In the genomic region with DNA sequence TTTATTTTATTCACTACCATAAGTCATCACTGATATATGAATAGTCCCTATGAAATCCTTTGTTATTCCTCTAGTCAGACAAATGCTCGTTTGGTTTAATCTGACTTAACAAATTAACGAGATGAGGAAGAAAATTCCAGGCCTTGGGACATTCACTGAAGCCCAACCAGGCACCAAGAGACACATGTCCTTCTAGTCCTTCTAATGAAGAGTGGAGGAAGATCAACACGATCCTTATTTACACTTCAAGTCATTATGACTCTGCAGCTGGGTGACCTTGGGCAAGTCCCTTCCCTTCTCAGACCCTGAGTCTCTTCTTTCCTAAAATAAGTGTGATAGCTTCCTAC, we compare ENCODE assay signal across 13 cellular contexts.
A peak's percentile ranks its signal among the peaks of the same experiment; 100 is the strongest.
DNase-seq lines count a peak whose midpoint lies in the region; ATAC-seq and TF ChIP-seq lines count a peak whose summit lies in the region.
"Had no signal": no experiment of that assay in that cellular context is flagged by ENCODE, and none has a peak within 500 bp of the region (broad histone marks: within the 10 kb centered on the region; RNA-seq: fewer than 3 reads in every experiment).

No MANE protein-coding gene starts in this region.

- no peak overlapping the region for H3K4ac ChIP-seq in neuronal stem cell (ENCODE audit: low read length)

- no peak overlapping the region for H4K8ac ChIP-seq in neuronal stem cell (ENCODE audit: low read depth, low read length)

- TF ChIP-seq POLR2A in vagina (IDR thresholded peaks at IDR 0.05): no peak

- no CpG with 5 or more reads among the region's 3 CpGs for WGBS in neuronal stem cell (ENCODE audit: extremely low coverage in 2 of 2, insufficient read length in 2 of 2, insufficient replicate concordance in 1 of 2), 2 donors

- H3K79me1 ChIP-seq in neuronal stem cell (ENCODE audit: low read depth, low read length): no peaks in the 10 kb centered on the region

- H3K9me3 ChIP-seq in right atrium auricular region (no peaks in the 10 kb centered on the region), neuronal stem cell (replicated peaks in 1 of 2; ENCODE audit: control insufficient read depth in 2 of 2, insufficient read depth in 1 of 2, low read depth in 1 of 2, low read length in 2 of 2) (no peaks in the 10 kb centered on the region), vagina (no peaks in the 10 kb centered on the region)

- H3K36me3 ChIP-seq in right atrium auricular region (no peaks in the 10 kb centered on the region), neuronal stem cell (replicated peaks in 1 of 2; ENCODE audit: control insufficient read depth in 2 of 2, insufficient read depth in 2 of 2, low read length in 2 of 2) (no peaks in the 10 kb centered on the region), vagina (no peaks in the 10 kb centered on the region)

- no peak overlapping the region for H2BK12ac ChIP-seq in neuronal stem cell (ENCODE audit: low read length)

- H3K4me1 ChIP-seq in right atrium auricular region: peaks cover 0 to 75% of the 10 kb centered on the region in 2 donors
- peaks cover 7 to 11% of the 10 kb centered on the region in 2 donors for H3K4me1 ChIP-seq in neuronal stem cell (ENCODE audit: control insufficient read depth in 2 of 2, insufficient read depth in 1 of 2, low read depth in 1 of 2, low read length in 2 of 2)
- H3K4me1 ChIP-seq in vagina: peaks cover 76% of the 10 kb centered on the region

- peak overlapping the region; percentile 64 for H3K27ac Mint-ChIP-seq in endothelial cell (ENCODE audit: unreplicated experiment)
- H3K27ac Mint-ChIP-seq: activated naive CD8-positive, alpha-beta T cell treated with anti-CD3 and anti-CD28 coated beads for 36 hours had no signal

- no peak for ATAC-seq in HG02798 (IDR thresholded peaks at IDR 0.05; ENCODE audit: poor library complexity, unreplicated experiment)

- no peak overlapping the region for H3K4me3 ChIP-seq in right atrium auricular region
- H3K4me3 ChIP-seq in neuronal stem cell (ENCODE audit: low read length in 2 of 2): no peak overlapping the region
- no peak overlapping the region for H3K4me3 ChIP-seq in vagina

- peaks cover 48% of the 10 kb centered on the region for H3K4me1 Mint-ChIP-seq in endothelial cell (ENCODE audit: unreplicated experiment)
- H3K4me1 Mint-ChIP-seq: activated naive CD8-positive, alpha-beta T cell treated with anti-CD3 and anti-CD28 coated beads for 36 hours had no signal

- no peaks in the 10 kb centered on the region for H3K27me3 ChIP-seq in right atrium auricular region
- peaks cover 0 to 12% (median 0%) of the 10 kb centered on the region in 3 experiments for H3K27me3 ChIP-seq in neuronal stem cell (ENCODE audit: control insufficient read depth in 3 of 3, insufficient read depth in 3 of 3, low read depth in 1 of 3, low read length in 3 of 3)
- H3K27me3 ChIP-seq in vagina: no peaks in the 10 kb centered on the region

- H3K23ac ChIP-seq in neuronal stem cell (ENCODE audit: low read depth, low read length, poor library complexity): no peak overlapping the region

- DNase-seq in right atrium auricular region (ENCODE audit: low spot score) (no peak), cardiac septum (ENCODE audit: low spot score) (no peak), endothelial cell (ENCODE audit: low spot score) (no peak), neuronal stem cell (ENCODE audit: low spot score) (no peak), vagina (ENCODE audit: extremely low spot score in 2 of 2) (no peak), ecto neural progenitor cell (ENCODE audit: low spot score) (no peak), pons (ENCODE audit: low spot score) (no peak)
- DNase-seq: activated CD4-positive, alpha-beta T cell treated with anti-CD3 and anti-CD28 coated beads, Interleukin-2, amount 50 U/mL, for 4 hours; activated naive CD8-positive, alpha-beta T cell treated with anti-CD3 and anti-CD28 coated beads for 36 hours; GDM1; NCI-H2029 treated with DMSO at 0.1 percent for 48 hours; stimulated activated CD4-positive, alpha-beta T cell treated with anti-CD3 and anti-CD28 coated beads, Interleukin-2, amount 100 ng/mL, for 24 hours had no signal

- H4K91ac ChIP-seq in neuronal stem cell (ENCODE audit: low read depth, low read length, poor library complexity): no peak overlapping the region

- H3K4me3 Mint-ChIP-seq in endothelial cell (ENCODE audit: unreplicated experiment): no peak overlapping the region
- H3K4me3 Mint-ChIP-seq: activated naive CD8-positive, alpha-beta T cell treated with anti-CD3 and anti-CD28 coated beads for 36 hours had no signal

- H3K27me3 Mint-ChIP-seq in endothelial cell (ENCODE audit: unreplicated experiment): peaks cover 10% of the 10 kb centered on the region

- no peak overlapping the region for H3K14ac ChIP-seq in neuronal stem cell (ENCODE audit: low read length)

- intact Hi-C loops in cardiac septum (cut with DNase I) (loop anchor here (5.0 kb wide), 2 partner anchors 116 to 154 kb away; partner anchors contain the start of gene CEBPB), vagina (cut with DNase I) (loop anchor here (5.0 to 10.0 kb wide), 3 partner anchors 107 to 331 kb away; no protein-coding TSS in a partner anchor)

- H3K18ac ChIP-seq in neuronal stem cell (ENCODE audit: low read length): no peak overlapping the region

- H2AFZ ChIP-seq in neuronal stem cell (ENCODE audit: low read length): peak overlapping the region; percentile 91

- H2BK5ac ChIP-seq in neuronal stem cell (ENCODE audit: low read length): no peak overlapping the region

- H3K9ac ChIP-seq in neuronal stem cell (ENCODE audit: low read depth, low read length, poor library complexity): no peak overlapping the region

- no peak for TF ChIP-seq CTCF in right atrium auricular region (IDR thresholded peaks at IDR 0.05)
- TF ChIP-seq CTCF in endothelial cell (IDR thresholded peaks at IDR 0.05; ENCODE audit: unreplicated experiment): no peak
- TF ChIP-seq CTCF in vagina (IDR thresholded peaks at IDR 0.05): no peak

- H2BK120ac ChIP-seq in neuronal stem cell (ENCODE audit: low read depth, low read length): no peak overlapping the region

- H3K9me3 Mint-ChIP-seq in endothelial cell (ENCODE audit: unreplicated experiment): no peaks in the 10 kb centered on the region
- H3K9me3 Mint-ChIP-seq: activated naive CD8-positive, alpha-beta T cell treated with anti-CD3 and anti-CD28 coated beads for 36 hours had no signal

- H3K27ac ChIP-seq in right atrium auricular region (peak overlapping the region; percentile 90), neuronal stem cell (replicated peaks; ENCODE audit: low read length) (no peak overlapping the region), vagina (peak overlapping the region; percentile 91)

- no peak overlapping the region for H2BK15ac ChIP-seq in neuronal stem cell (ENCODE audit: low read length)

- peaks cover 6% of the 10 kb centered on the region for H3K36me3 Mint-ChIP-seq in endothelial cell (ENCODE audit: low read depth, unreplicated experiment)
- H3K36me3 Mint-ChIP-seq: activated naive CD8-positive, alpha-beta T cell treated with anti-CD3 and anti-CD28 coated beads for 36 hours had no signal

- no peak overlapping the region for H2AK5ac ChIP-seq in neuronal stem cell (ENCODE audit: low read depth, low read length)

- H3K4me2 ChIP-seq in neuronal stem cell (ENCODE audit: insufficient read depth, low read length, poor library complexity, severe bottlenecking): no peak overlapping the region
